9 cellular contexts compared by ENCODE assay signal in the genomic region with DNA sequence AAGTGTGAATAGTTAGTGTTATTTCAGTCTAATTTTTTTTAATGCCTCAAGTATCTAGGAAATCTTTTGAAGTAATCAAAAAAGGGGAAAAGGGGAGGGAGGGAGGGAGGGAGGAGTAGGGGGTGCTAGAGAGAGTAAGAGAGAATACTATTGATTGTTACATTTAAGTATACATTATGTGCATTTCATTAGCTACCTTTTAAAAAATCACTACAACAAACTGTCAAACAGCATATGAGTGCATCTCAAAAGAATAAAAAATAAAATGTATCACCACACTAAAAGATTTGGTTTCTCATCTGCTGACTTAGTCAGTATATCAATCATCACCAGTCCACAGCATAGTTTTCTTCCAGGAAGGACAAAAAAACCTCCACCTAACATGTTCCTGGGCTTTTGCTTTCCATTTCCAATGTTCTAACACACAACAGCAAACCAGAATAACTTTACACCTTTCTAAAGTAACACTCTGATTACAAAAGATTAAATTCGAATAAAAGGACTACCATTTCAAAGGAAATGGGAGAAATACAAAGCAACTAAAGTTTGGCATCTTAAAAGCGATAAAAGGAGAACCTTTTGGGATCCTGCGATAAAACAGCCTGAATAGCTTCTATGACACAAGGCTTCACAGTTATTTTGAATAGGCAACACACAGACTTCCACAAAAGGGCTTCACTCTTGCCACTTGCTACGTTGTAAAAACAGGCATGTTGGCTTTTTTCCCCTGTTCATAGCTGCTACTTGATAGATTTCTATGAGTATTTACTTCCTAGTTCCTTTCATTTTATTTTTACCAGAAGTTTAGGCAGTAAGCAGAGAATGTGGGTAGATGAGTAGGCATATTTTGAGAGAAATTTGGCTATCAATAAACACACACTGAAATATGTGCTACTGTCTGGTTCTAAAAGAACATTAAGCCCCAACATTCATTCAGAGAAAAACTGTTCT.
A peak's percentile ranks its signal among the peaks of the same experiment; 100 is the strongest.
DNase-seq lines count a peak whose midpoint lies in the region; ATAC-seq, FAIRE-seq and TF ChIP-seq lines count a peak whose summit lies in the region.
"Had no signal": no experiment of that assay in that cellular context is flagged by ENCODE, and none has a peak within 500 bp of the region (broad histone marks: within the 10 kb centered on the region; RNA-seq: fewer than 3 reads in every experiment).

No MANE protein-coding gene starts in this region.

- H3K27ac Mint-ChIP-seq in activated CD8-positive, alpha-beta T cell treated with anti-CD3 and anti-CD28 coated beads, Interleukin-2, amount 10 ng/mL, durations not matched to agents 7 days and 5 days: no peak overlapping the region

- H3K27ac ChIP-seq in hepatocyte (peak overlapping the region; percentile 93), skeletal muscle tissue (ENCODE audit: low read depth, low read length) (peak overlapping the region; percentile 67)

- no peaks in the 10 kb centered on the region for H4K20me1 ChIP-seq in hepatocyte (ENCODE audit: insufficient read depth, poor library complexity, severe bottlenecking)

- CTCF ChIA-PET in activated CD8-positive, alpha-beta T cell treated with anti-CD3 and anti-CD28 coated beads, Interleukin-2, amount 10 ng/mL, durations not matched to agents 7 days and 5 days (lab: Charles Lee): interaction anchor here (1.1 to 1.5 kb wide), 3 partner anchors 38 to 44 kb away, joined by 3 to 5 read pairs (median 3); no protein-coding TSS in a partner anchor

- WGBS in hepatocyte (ENCODE audit: low lambda C conversion rate, missing lambda C conversion rate): 62% methylated on average over 4 of the region's 4 CpGs

- H3K27me3 Mint-ChIP-seq in activated CD8-positive, alpha-beta T cell treated with anti-CD3 and anti-CD28 coated beads, Interleukin-2, amount 10 ng/mL, durations not matched to agents 7 days and 5 days (ENCODE audit: low read depth): peaks cover 9% of the 10 kb centered on the region

- peak overlapping the region; percentile 12 for H2AFZ ChIP-seq in hepatocyte

- in situ Hi-C loops in astrocyte of the spinal cord (cut with HindIII; ENCODE audit: low sequenced_read_pairs): no loop called here

- H3K9me3 Mint-ChIP-seq in activated CD8-positive, alpha-beta T cell treated with anti-CD3 and anti-CD28 coated beads, Interleukin-2, amount 10 ng/mL, durations not matched to agents 7 days and 5 days (ENCODE audit: insufficient read depth): no peaks in the 10 kb centered on the region

- H3K27me3 ChIP-seq in hepatocyte (no peaks in the 10 kb centered on the region), skeletal muscle tissue (ENCODE audit: control insufficient read depth in 3 of 3, insufficient read depth in 3 of 3, low read length in 3 of 3) (no peaks in the 10 kb centered on the region)

- H3K36me3 Mint-ChIP-seq in activated CD8-positive, alpha-beta T cell treated with anti-CD3 and anti-CD28 coated beads, Interleukin-2, amount 10 ng/mL, durations not matched to agents 7 days and 5 days (ENCODE audit: low read depth): no peaks in the 10 kb centered on the region

- H3K4me2 ChIP-seq in hepatocyte: peak overlapping the region; percentile 26

- H3K9me3 ChIP-seq in hepatocyte (ENCODE audit: low read depth): no peaks in the 10 kb centered on the region
- H3K9me3 ChIP-seq in skeletal muscle tissue (ENCODE audit: control insufficient read depth in 3 of 3, low read length in 3 of 3): no peaks in the 10 kb centered on the region

- peak; percentile 23 for FAIRE-seq in GM19239 (lab: Jason Lieb, UNC)
- FAIRE-seq: G401.6 had no signal

- peak overlapping the region in 1 of 3 donors; percentile 36 for H3K9ac ChIP-seq in skeletal muscle tissue (ENCODE audit: low read depth in 1 of 3, low read length in 3 of 3)

- TF ChIP-seq CTCF in astrocyte of the spinal cord (IDR thresholded peaks at IDR 0.05; ENCODE audit: low read depth, low read length) (no peak), hepatocyte (IDR thresholded peaks at IDR 0.05; ENCODE audit: poor library complexity) (no peak)

- no peaks in the 10 kb centered on the region for H3K9me2 ChIP-seq in hepatocyte (replicated peaks; ENCODE audit: insufficient read depth)

- no peak overlapping the region for H3K4me3 Mint-ChIP-seq in activated CD8-positive, alpha-beta T cell treated with anti-CD3 and anti-CD28 coated beads, Interleukin-2, amount 10 ng/mL, durations not matched to agents 7 days and 5 days

- ATAC-seq in GM21717 (IDR thresholded peaks at IDR 0.05; ENCODE audit: unreplicated experiment): no peak
- no peak for ATAC-seq in activated CD8-positive, alpha-beta T cell treated with anti-CD3 and anti-CD28 coated beads, Interleukin-2, amount 10 ng/mL, durations not matched to agents 7 days and 5 days

- H3K79me2 ChIP-seq in hepatocyte: no peaks in the 10 kb centered on the region

- H3K4me1 ChIP-seq in hepatocyte (ENCODE audit: insufficient read depth) (peaks cover 28% of the 10 kb centered on the region), skeletal muscle tissue (ENCODE audit: control insufficient read depth in 3 of 3, insufficient read depth in 3 of 3, low read length in 3 of 3) (peaks cover 9 to 17% (median 10%) of the 10 kb centered on the region in 3 donors)

- H3K4me3 ChIP-seq in astrocyte of the spinal cord (ENCODE audit: low read depth, low read length) (no peak overlapping the region), hepatocyte (no peak overlapping the region), skeletal muscle tissue (ENCODE audit: low read length in 3 of 3) (no peak overlapping the region)

- POLR2A ChIA-PET in activated CD8-positive, alpha-beta T cell treated with anti-CD3 and anti-CD28 coated beads, Interleukin-2, amount 10 ng/mL, durations not matched to agents 7 days and 5 days (lab: Charles Lee): no interaction called here

- H3K36me3 ChIP-seq in hepatocyte (replicated peaks; ENCODE audit: insufficient read depth, low read depth): no peaks in the 10 kb centered on the region
- peaks cover 0 to 11% (median 2%) of the 10 kb centered on the region in 3 donors for H3K36me3 ChIP-seq in skeletal muscle tissue (ENCODE audit: control insufficient read depth in 3 of 3, insufficient read depth in 3 of 3, low read length in 3 of 3)

- no peaks in the 10 kb centered on the region for H3K4me1 Mint-ChIP-seq in activated CD8-positive, alpha-beta T cell treated with anti-CD3 and anti-CD28 coated beads, Interleukin-2, amount 10 ng/mL, durations not matched to agents 7 days and 5 days (ENCODE audit: low read depth)

- no peak for DNase-seq in GM19239 (ENCODE audit: insufficient read length, low spot score)
- DNase-seq in astrocyte of the spinal cord (ENCODE audit: low read depth, low spot score): peak; percentile 51
- DNase-seq in hepatocyte (ENCODE audit: low spot score): peak; percentile 13
- DNase-seq in activated CD8-positive, alpha-beta T cell treated with anti-CD3 and anti-CD28 coated beads, Interleukin-2, amount 10 ng/mL, durations not matched to agents 7 days and 5 days: no peak
- no peak for DNase-seq in NCI-H774 (lab: John Stamatoyannopoulos, UW)
- no peak for DNase-seq in mesenteric fat pad (ENCODE audit: low spot score)

Comparison
In these comparisons a context has a peak if more than half of its experiments do, and no peak if none do; other contexts are left out.
1. DNase-seq: peak in astrocyte of the spinal cord (single experiment) and hepatocyte (single experiment); none in GM19239 (single experiment), activated CD8-positive, alpha-beta T cell treated with anti-CD3 and anti-CD28 coated beads, Interleukin-2, amount 10 ng/mL, durations not matched to agents 7 days and 5 days (single experiment), NCI-H774 (single experiment) and mesenteric fat pad (single experiment).